Comparison of ENCODE assay signal across 15 cellular contexts in the genomic region with DNA sequence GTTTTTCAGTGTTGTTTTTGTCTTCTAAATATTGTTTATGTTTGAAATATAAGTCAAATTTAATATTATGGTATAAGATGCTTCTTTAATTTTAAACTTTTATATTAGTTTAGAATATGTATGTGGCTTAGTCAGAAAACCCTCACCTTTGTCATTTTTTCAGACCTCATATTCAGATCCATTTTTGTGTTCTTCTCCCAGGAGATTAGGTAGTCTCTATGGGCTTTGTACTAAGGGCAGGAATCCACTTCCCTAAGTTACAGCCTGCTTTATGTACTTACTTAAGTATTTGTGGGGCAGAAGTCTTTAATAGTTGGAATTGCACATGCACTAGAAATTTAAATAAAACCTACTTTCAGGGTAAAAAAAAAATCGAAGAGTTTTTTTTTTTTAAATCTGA.
"Had no signal": no experiment of that assay in that cellular context is flagged by ENCODE, and none has a peak within 500 bp of the region (broad histone marks: within the 10 kb centered on the region; RNA-seq: fewer than 3 reads in every experiment).

No MANE protein-coding gene starts in this region.

- DNase-seq: activated CD4-positive, alpha-beta memory T cell treated with anti-CD3 and anti-CD28 coated beads, Interleukin-2, amount 10 ng/mL, durations not matched to agents 7 days and 5 days; activated CD4-positive, alpha-beta T cell treated with anti-CD3 and anti-CD28 coated beads for 4 hours; activated effector memory CD4-positive, alpha-beta T cell treated with anti-CD3 and anti-CD28 coated beads, Interleukin-2, amount 50 U/mL, for 16 hours; activated T-cell treated with anti-CD3 and anti-CD28 coated beads, Interleukin-2, amount 50 U/mL, for 4 hours; body of pancreas; central memory CD4-positive, alpha-beta T cell; effector memory CD4-positive, alpha-beta T cell; heart left ventricle; left colon; lower lobe of right lung; stimulated activated CD4-positive, alpha-beta T cell treated with anti-CD3 and anti-CD28 coated beads, Interleukin-2, amount 100 ng/mL, for 48 hours; stimulated activated naive B cell treated with anti-CD40 and anti-IgM and Interleukin-4, amounts not matched to agents 10 μg/mL and 1 μg/mL and 100 μg/mL, for 72 hours; T-helper 17 cell had no signal

- H3K27ac ChIP-seq: body of pancreas, heart left ventricle, lower lobe of right lung, parathyroid adenoma, tibial nerve had no signal

- H3K4me3 ChIP-seq: body of pancreas, heart left ventricle, lower lobe of right lung, tibial nerve had no signal

- H3K9me3 ChIP-seq: body of pancreas, heart left ventricle, lower lobe of right lung, tibial nerve had no signal

- H3K4me1 ChIP-seq: body of pancreas, heart left ventricle, lower lobe of right lung, parathyroid adenoma had no signal

- H3K9ac ChIP-seq: parathyroid adenoma had no signal

- H3K36me3 ChIP-seq: heart left ventricle, lower lobe of right lung, tibial nerve had no signal

- ATAC-seq: activated T-cell treated with anti-CD3 and anti-CD28 coated beads, Interleukin-2, amount 50 U/mL, for 4 hours; body of pancreas; heart left ventricle; left colon; lower lobe of right lung; stimulated activated naive B cell treated with anti-CD40 and anti-IgM and Interleukin-4, amounts not matched to agents 10 μg/mL and 1 μg/mL and 100 μg/mL, for 72 hours; T-helper 17 cell had no signal

- H3K27me3 ChIP-seq: body of pancreas, heart left ventricle, tibial nerve had no signal
